In the genomic region with DNA sequence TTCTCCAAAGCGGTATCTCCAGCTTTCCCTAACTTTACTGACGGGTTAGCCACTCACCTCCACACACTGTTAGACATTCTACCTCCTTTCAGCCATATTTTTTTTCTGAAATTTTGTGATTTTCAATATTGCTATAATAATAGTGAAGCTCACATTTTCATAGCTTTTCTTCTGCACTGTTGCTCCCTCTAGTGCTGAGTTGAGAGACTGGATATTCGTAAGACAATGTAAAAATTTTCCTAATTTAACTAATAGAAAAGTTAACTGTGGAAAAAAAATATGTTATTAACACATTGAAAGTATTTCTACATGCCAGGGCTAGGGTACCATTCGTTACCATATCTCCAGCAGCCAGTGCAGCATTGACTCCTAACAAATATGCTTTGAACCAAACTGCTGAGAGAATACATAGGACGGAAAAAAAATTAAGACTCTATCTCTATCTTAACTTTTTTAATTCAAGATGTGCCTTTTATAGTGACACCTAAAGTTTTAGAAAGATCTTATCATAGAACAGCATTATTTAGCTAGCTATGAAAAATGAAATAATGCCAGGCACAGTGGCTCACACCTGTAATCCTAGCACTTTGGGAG, we compare ENCODE assay signal across 1 cellular context.
TF ChIP-seq lines count a peak whose summit lies in the region.

No MANE protein-coding gene starts in this region.

TF ChIP-seq in H1, 55 proteins besides CTCF, POLR2A, EP300 and RAD21:
- TF ChIP-seq, protein P1, sequence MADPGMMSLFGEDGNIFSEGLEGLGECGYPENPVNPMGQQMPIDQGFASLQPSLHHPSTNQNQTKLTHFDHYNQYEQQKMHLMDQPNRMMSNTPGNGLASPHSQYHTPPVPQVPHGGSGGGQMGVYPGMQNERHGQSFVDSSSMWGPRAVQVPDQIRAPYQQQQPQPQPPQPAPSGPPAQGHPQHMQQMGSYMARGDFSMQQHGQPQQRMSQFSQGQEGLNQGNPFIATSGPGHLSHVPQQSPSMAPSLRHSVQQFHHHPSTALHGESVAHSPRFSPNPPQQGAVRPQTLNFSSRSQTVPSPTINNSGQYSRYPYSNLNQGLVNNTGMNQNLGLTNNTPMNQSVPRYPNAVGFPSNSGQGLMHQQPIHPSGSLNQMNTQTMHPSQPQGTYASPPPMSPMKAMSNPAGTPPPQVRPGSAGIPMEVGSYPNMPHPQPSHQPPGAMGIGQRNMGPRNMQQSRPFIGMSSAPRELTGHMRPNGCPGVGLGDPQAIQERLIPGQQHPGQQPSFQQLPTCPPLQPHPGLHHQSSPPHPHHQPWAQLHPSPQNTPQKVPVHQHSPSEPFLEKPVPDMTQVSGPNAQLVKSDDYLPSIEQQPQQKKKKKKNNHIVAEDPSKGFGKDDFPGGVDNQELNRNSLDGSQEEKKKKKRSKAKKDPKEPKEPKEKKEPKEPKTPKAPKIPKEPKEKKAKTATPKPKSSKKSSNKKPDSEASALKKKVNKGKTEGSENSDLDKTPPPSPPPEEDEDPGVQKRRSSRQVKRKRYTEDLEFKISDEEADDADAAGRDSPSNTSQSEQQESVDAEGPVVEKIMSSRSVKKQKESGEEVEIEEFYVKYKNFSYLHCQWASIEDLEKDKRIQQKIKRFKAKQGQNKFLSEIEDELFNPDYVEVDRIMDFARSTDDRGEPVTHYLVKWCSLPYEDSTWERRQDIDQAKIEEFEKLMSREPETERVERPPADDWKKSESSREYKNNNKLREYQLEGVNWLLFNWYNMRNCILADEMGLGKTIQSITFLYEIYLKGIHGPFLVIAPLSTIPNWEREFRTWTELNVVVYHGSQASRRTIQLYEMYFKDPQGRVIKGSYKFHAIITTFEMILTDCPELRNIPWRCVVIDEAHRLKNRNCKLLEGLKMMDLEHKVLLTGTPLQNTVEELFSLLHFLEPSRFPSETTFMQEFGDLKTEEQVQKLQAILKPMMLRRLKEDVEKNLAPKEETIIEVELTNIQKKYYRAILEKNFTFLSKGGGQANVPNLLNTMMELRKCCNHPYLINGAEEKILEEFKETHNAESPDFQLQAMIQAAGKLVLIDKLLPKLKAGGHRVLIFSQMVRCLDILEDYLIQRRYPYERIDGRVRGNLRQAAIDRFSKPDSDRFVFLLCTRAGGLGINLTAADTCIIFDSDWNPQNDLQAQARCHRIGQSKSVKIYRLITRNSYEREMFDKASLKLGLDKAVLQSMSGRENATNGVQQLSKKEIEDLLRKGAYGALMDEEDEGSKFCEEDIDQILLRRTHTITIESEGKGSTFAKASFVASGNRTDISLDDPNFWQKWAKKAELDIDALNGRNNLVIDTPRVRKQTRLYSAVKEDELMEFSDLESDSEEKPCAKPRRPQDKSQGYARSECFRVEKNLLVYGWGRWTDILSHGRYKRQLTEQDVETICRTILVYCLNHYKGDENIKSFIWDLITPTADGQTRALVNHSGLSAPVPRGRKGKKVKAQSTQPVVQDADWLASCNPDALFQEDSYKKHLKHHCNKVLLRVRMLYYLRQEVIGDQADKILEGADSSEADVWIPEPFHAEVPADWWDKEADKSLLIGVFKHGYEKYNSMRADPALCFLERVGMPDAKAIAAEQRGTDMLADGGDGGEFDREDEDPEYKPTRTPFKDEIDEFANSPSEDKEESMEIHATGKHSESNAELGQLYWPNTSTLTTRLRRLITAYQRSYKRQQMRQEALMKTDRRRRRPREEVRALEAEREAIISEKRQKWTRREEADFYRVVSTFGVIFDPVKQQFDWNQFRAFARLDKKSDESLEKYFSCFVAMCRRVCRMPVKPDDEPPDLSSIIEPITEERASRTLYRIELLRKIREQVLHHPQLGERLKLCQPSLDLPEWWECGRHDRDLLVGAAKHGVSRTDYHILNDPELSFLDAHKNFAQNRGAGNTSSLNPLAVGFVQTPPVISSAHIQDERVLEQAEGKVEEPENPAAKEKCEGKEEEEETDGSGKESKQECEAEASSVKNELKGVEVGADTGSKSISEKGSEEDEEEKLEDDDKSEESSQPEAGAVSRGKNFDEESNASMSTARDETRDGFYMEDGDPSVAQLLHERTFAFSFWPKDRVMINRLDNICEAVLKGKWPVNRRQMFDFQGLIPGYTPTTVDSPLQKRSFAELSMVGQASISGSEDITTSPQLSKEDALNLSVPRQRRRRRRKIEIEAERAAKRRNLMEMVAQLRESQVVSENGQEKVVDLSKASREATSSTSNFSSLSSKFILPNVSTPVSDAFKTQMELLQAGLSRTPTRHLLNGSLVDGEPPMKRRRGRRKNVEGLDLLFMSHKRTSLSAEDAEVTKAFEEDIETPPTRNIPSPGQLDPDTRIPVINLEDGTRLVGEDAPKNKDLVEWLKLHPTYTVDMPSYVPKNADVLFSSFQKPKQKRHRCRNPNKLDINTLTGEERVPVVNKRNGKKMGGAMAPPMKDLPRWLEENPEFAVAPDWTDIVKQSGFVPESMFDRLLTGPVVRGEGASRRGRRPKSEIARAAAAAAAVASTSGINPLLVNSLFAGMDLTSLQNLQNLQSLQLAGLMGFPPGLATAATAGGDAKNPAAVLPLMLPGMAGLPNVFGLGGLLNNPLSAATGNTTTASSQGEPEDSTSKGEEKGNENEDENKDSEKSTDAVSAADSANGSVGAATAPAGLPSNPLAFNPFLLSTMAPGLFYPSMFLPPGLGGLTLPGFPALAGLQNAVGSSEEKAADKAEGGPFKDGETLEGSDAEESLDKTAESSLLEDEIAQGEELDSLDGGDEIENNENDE (IDR thresholded peaks at IDR 0.05; ENCODE audit: insufficient replicate concordance, low read length), result no peak
